ENCODE assay signal across 34 cellular contexts in genomic region chr6:159642995-159643394, GRCh38.
"Had no signal": no experiment of that assay in that cellular context is flagged by ENCODE, and none has a peak within 500 bp of the region (broad histone marks: within the 10 kb centered on the region; RNA-seq: fewer than 3 reads in every experiment).

No MANE protein-coding gene starts in this region.

- ATAC-seq: activated naive CD4-positive, alpha-beta T cell treated with anti-CD3 and anti-CD28 coated beads, Interleukin-2, amount 50 U/mL, for 72 hours; activated naive CD8-positive, alpha-beta T cell treated with anti-CD3 and anti-CD28 coated beads, Interleukin-2, amount 50 U/mL, for 24 hours; activated T-cell treated with anti-CD3 and anti-CD28 coated beads, Interleukin-2, amount 50 U/mL, for 4 hours; activated T-cell treated with anti-CD3 and anti-CD28 coated beads, Interleukin-2, amount 50 U/mL, for 72 hours; activated T-helper 17 cell treated with anti-CD3 and anti-CD28 coated beads, Interleukin-2, amount 50 U/mL, for 72 hours; body of pancreas had no signal

- H3K36me3 ChIP-seq: adrenal gland, ascending aorta, brain microvascular endothelial cell, breast epithelium, cardiac muscle cell had no signal

- H3K4me1 ChIP-seq: ascending aorta, breast epithelium had no signal

- H3K4me3 ChIP-seq: adrenal gland, ascending aorta, body of pancreas, breast epithelium, cardiac muscle cell had no signal

- H3K9me3 ChIP-seq: adrenal gland, ascending aorta, body of pancreas, breast epithelium had no signal

- H3K27ac ChIP-seq: adrenal gland, ascending aorta, body of pancreas, brain microvascular endothelial cell, breast epithelium, cardiac muscle cell had no signal

- FAIRE-seq: astrocyte, bronchial epithelial cell had no signal

- DNase-seq: activated effector memory CD4-positive, alpha-beta T cell treated with anti-CD3 and anti-CD28 coated beads, Interleukin-2, amount 50 U/mL, for 16 hours; activated effector memory CD4-positive, alpha-beta T cell treated with Interleukin-2 at 50 U/mL for 16 hours; activated gamma-delta T cell; activated gamma-delta T cell treated with Interleukin-2 at 50 U/mL for 16 hours; activated naive CD4-positive, alpha-beta T cell; activated naive CD4-positive, alpha-beta T cell treated with anti-CD3 and anti-CD28 coated beads for 36 hours; activated naive CD4-positive, alpha-beta T cell treated with anti-CD3 and anti-CD28 coated beads, Interleukin-2, amount 10 ng/mL, durations not matched to agents 7 days and 5 days; activated naive CD4-positive, alpha-beta T cell treated with anti-CD3 and anti-CD28 coated beads, Interleukin-2, amount 50 U/mL, for 16 hours; activated naive CD4-positive, alpha-beta T cell treated with Interleukin-2 at 50 U/mL for 16 hours; activated naive CD8-positive, alpha-beta T cell treated with anti-CD3 and anti-CD28 coated beads for 36 hours; activated naive CD8-positive, alpha-beta T cell treated with anti-CD3 and anti-CD28 coated beads, Interleukin-2, amount 10 ng/mL, durations not matched to agents 7 days and 5 days; activated naive CD8-positive, alpha-beta T cell treated with anti-CD3 and anti-CD28 coated beads, Interleukin-2, amount 50 U/mL, for 24 hours; activated T-cell treated with anti-CD3 and anti-CD28 coated beads, Interleukin-2, amount 50 U/mL, for 1 hour; activated T-cell treated with anti-CD3 and anti-CD28 coated beads, Interleukin-2, amount 50 U/mL, for 24 hours; activated T-cell treated with anti-CD3 and anti-CD28 coated beads, Interleukin-2, amount 50 U/mL, for 4 hours; activated T-cell treated with anti-CD3 and anti-CD28 coated beads, Interleukin-2, amount 50 U/mL, for 48 hours; activated T-cell treated with anti-CD3 and anti-CD28 coated beads, Interleukin-2, amount 50 U/mL, for 72 hours; adrenal gland; amniotic stem cell; amygdala; anterior cingulate cortex; aorta; body of pancreas; brain microvascular endothelial cell; caudate nucleus; central memory CD4-positive, alpha-beta T cell; cerebellar nuclear complex had no signal

- H3K27me3 ChIP-seq: adrenal gland, ascending aorta, body of pancreas, brain microvascular endothelial cell, breast epithelium, cardiac muscle cell had no signal
